ENCODE assay signal across 9 cellular contexts in genomic region chr7:151877911-151878835, GRCh38. TPM values are rescaled to one million over a fixed set of nuclear protein-coding genes. Genes with fewer than 3 reads are reported as not detected.
DNase-seq lines count a peak whose midpoint lies in the region; ATAC-seq and TF ChIP-seq lines count a peak whose summit lies in the region.
"Had no signal": no experiment of that assay in that cellular context is flagged by ENCODE, and none has a peak within 500 bp of the region (broad histone marks: within the 10 kb centered on the region; RNA-seq: fewer than 3 reads in every experiment).

No MANE protein-coding gene starts in this region.

- no peak overlapping the region for H2AK5ac ChIP-seq in trophoblast cell (ENCODE audit: low read length)

- no peak overlapping the region for H2BK120ac ChIP-seq in trophoblast cell (ENCODE audit: insufficient read depth, low read length, poor library complexity)

- no peak overlapping the region for H4K91ac ChIP-seq in trophoblast cell (ENCODE audit: low read depth, low read length)

- H3K36me3 ChIP-seq in Peyer's patch, result no peaks in the 10 kb centered on the region
- H3K36me3 ChIP-seq in trophoblast cell (ENCODE audit: control insufficient read depth in 1 of 2, insufficient read depth in 2 of 2, low read length in 2 of 2), result no peaks in the 10 kb centered on the region

- no peak overlapping the region for H4K8ac ChIP-seq in trophoblast cell (ENCODE audit: low read depth, low read length)

- H3K18ac ChIP-seq in trophoblast cell (ENCODE audit: low read length), result no peak overlapping the region

- no peaks in the 10 kb centered on the region for H3K27me3 Mint-ChIP-seq in CD4-positive, alpha-beta T cell

- intact Hi-C loops in CD4-positive, alpha-beta T cell (cut with DNase I, micrococcal nuclease), result loop anchor here (2.0 to 10.0 kb wide), 9 partner anchors 59 to 797 kb away; partner anchors contain the start of genes GALNT11 (in 1 of the 2), KMT2C (in 1 of the 2) and XRCC2 (in 1 of the 2)

- no peak overlapping the region for H2BK5ac ChIP-seq in trophoblast cell (ENCODE audit: low read depth, low read length, poor library complexity)

- peaks cover 2% of the 10 kb centered on the region for H3K79me1 ChIP-seq in trophoblast cell (ENCODE audit: low read length)

- H3K27ac Mint-ChIP-seq in CD4-positive, alpha-beta T cell, result peak overlapping the region; percentile 93

- H3K23ac ChIP-seq in trophoblast cell (ENCODE audit: low read length), result peak overlapping the region; percentile 24

- CTCF ChIA-PET in CD4-positive, alpha-beta T cell (lab: Charles Lee), result no interaction called here

- H3K27me3 ChIP-seq in CD4-positive, alpha-beta T cell (ENCODE audit: control insufficient read depth, insufficient read depth, low read length), result no peaks in the 10 kb centered on the region
- H3K27me3 ChIP-seq in Peyer's patch (no peaks in the 10 kb centered on the region), trophoblast cell (ENCODE audit: insufficient read depth, low read length) (peaks cover 32% of the 10 kb centered on the region)

- H3K4me1 Mint-ChIP-seq in CD4-positive, alpha-beta T cell (ENCODE audit: low read depth), result peaks cover 23% of the 10 kb centered on the region

- no peaks in the 10 kb centered on the region for H3K79me2 ChIP-seq in trophoblast cell (ENCODE audit: control insufficient read depth, insufficient read depth, low read length, poor library complexity)

- no peak overlapping the region for H2AFZ ChIP-seq in trophoblast cell (ENCODE audit: insufficient read depth, low read length, poor library complexity)

- peaks cover 18% of the 10 kb centered on the region for H3K36me3 Mint-ChIP-seq in CD4-positive, alpha-beta T cell (ENCODE audit: low read depth)

- TF ChIP-seq CTCF in CD4-positive, alpha-beta T cell (IDR thresholded peaks at IDR 0.05), result no peak
- TF ChIP-seq CTCF in Peyer's patch (IDR thresholded peaks at IDR 0.05) (no peak), fibroblast of villous mesenchyme (IDR thresholded peaks at IDR 0.05; ENCODE audit: insufficient read depth, low read depth, low read length) (no peak)

- no peak overlapping the region for H3K14ac ChIP-seq in trophoblast cell (ENCODE audit: low read length)

- POLR2A ChIA-PET in CD4-positive, alpha-beta T cell (lab: Charles Lee), result interaction anchor here (0.6 to 2.9 kb wide), 9 partner anchors 8 to 266 kb away, joined by 3 to 29 read pairs (median 4); no protein-coding TSS in a partner anchor

- TF ChIP-seq POLR2A in Peyer's patch (IDR thresholded peaks at IDR 0.05), result no peak

- H3K27ac ChIP-seq in CD4-positive, alpha-beta T cell (ENCODE audit: low read depth, low read length), result no peak overlapping the region
- H3K27ac ChIP-seq in Peyer's patch, result peak overlapping the region; percentile 93 to 99 (median 94)
- H3K27ac ChIP-seq in trophoblast cell (ENCODE audit: low read depth, low read length), result no peak overlapping the region

- no peak overlapping the region for H3K4ac ChIP-seq in trophoblast cell (ENCODE audit: low read depth, low read length)

- no peak for DNase-seq in CD4-positive, alpha-beta T cell
- peak in 1 of 3 donors; percentile 51 for DNase-seq in Peyer's patch
- DNase-seq in fibroblast of villous mesenchyme (ENCODE audit: low read depth), result no peak
- no peak for DNase-seq in trophoblast cell
- DNase-seq in activated CD4-positive, CD25-positive, alpha-beta regulatory T cell (lab: John Stamatoyannopoulos, UW), result no peak
- DNase-seq in ecto neural progenitor cell (ENCODE audit: low spot score), result no peak
- no peak for DNase-seq in amniotic stem cell (lab: John Stamatoyannopoulos, UW)
- DNase-seq: NCI-H510A had no signal

- ATAC-seq in CD4-positive, alpha-beta T cell (ENCODE audit: poor library complexity), result no peak
- no peak for ATAC-seq in HG02884 (IDR thresholded peaks at IDR 0.05; ENCODE audit: unreplicated experiment)

- no CpG with 5 or more reads among the region's 30 CpGs for WGBS in trophoblast cell (ENCODE audit: extremely low coverage, insufficient coverage, insufficient read length)

- no peaks in the 10 kb centered on the region for H3K9me3 Mint-ChIP-seq in CD4-positive, alpha-beta T cell

- no peak overlapping the region for H3K9ac ChIP-seq in trophoblast cell (ENCODE audit: low read length)

- no peaks in the 10 kb centered on the region for H3K9me3 ChIP-seq in CD4-positive, alpha-beta T cell (ENCODE audit: control insufficient read depth, low read length)
- H3K9me3 ChIP-seq in Peyer's patch (peaks cover 0 to 2% (median 0%) of the 10 kb centered on the region in 4 donors), trophoblast cell (ENCODE audit: insufficient read depth, low read depth, low read length) (peaks cover 3% of the 10 kb centered on the region)

- H3K4me3 Mint-ChIP-seq in CD4-positive, alpha-beta T cell, result peak overlapping the region; percentile 74

- H3K4me2 ChIP-seq in trophoblast cell (ENCODE audit: low read length), result peak overlapping the region; percentile 16

- H3K4me1 ChIP-seq in Peyer's patch (peaks cover 0 to 13% (median 10%) of the 10 kb centered on the region in 4 donors), trophoblast cell (ENCODE audit: control insufficient read depth in 1 of 2, insufficient read depth in 2 of 2, low read length in 2 of 2) (peaks cover 14 to 21% of the 10 kb centered on the region in 2 experiments)

- H4K12ac ChIP-seq in trophoblast cell (ENCODE audit: low read depth, low read length), result no peak overlapping the region

- H3K4me3 ChIP-seq in Peyer's patch, result peak overlapping the region; percentile 85 to 100 (median 90)
- peak overlapping the region; percentile 70 for H3K4me3 ChIP-seq in fibroblast of villous mesenchyme (ENCODE audit: low read depth, low read length)
- H3K4me3 ChIP-seq in trophoblast cell (ENCODE audit: low read depth, low read length), result no peak overlapping the region

- no peak overlapping the region for H2BK12ac ChIP-seq in trophoblast cell (ENCODE audit: low read length)

RNA-seq across cellular contexts. Expression of gene PRKAG2, which starts 1.3 kb away (rescaled TPM):
- total RNA-seq in CD4-positive, alpha-beta T cell, result 10 to 100 TPM; 39.3 to 42.3 TPM
- total RNA-seq in Peyer's patch, result 10 to 100 TPM; 38.8 to 94.4 (median 73.2) TPM
- total RNA-seq in fibroblast of villous mesenchyme, result 21.2 and 27.7 TPM in 2 replicates
- polyA plus RNA-seq in trophoblast cell (2013), result 34.2 and 36.3 TPM in 2 replicates

Comparison
In these comparisons a context has a peak if more than half of its experiments do, and no peak if none do; other contexts are left out.
1. H3K27ac ChIP-seq: peak in Peyer's patch (4 of 4); none in CD4-positive, alpha-beta T cell (single experiment) and trophoblast cell (single experiment).